In genomic region chr16:8928467-8928957, GRCh38 we compare ENCODE assay signal across 13 cellular contexts. TPM values are rescaled to one million over a fixed set of nuclear protein-coding genes. Genes with fewer than 3 reads are reported as not detected.
A peak's percentile ranks its signal among the peaks of the same experiment; 100 is the strongest.
DNase-seq lines count a peak whose midpoint lies in the region; ATAC-seq and TF ChIP-seq lines count a peak whose summit lies in the region.
"Had no signal": no experiment of that assay in that cellular context is flagged by ENCODE, and none has a peak within 500 bp of the region (broad histone marks: within the 10 kb centered on the region; RNA-seq: fewer than 3 reads in every experiment).

No MANE protein-coding gene starts in this region.

- POLR2A ChIA-PET in T-cell (lab: Charles Lee): no interaction called here

- no peak for TF ChIP-seq CTCF in ovary (IDR thresholded peaks at IDR 0.05)

- H4K20me1 ChIP-seq in BLaER1 treated with 17β-estradiol and CSF1 and Interleukin-3, amounts not matched to agents 10 nM and 100 nM: peaks cover 100% of the 10 kb centered on the region in 11 experiments

- H3K9ac ChIP-seq in BLaER1 treated with 17β-estradiol and CSF1 and Interleukin-3, amounts not matched to agents 10 nM and 100 nM: no peak overlapping the region

- H3K4me2 ChIP-seq in BLaER1 treated with 17β-estradiol and CSF1 and Interleukin-3, amounts not matched to agents 10 nM and 100 nM: peak overlapping the region; percentile 35 to 74 (median 59)

- H3K27ac ChIP-seq in BLaER1 treated with 17β-estradiol and CSF1 and Interleukin-3, amounts not matched to agents 10 nM and 100 nM: no peak overlapping the region
- no peak overlapping the region for H3K27ac ChIP-seq in ovary
- H3K27ac ChIP-seq: cardiac muscle cell had no signal

- ATAC-seq in HG02642 (IDR thresholded peaks at IDR 0.05; ENCODE audit: poor library complexity, unreplicated experiment) (peak; percentile 39), T-cell (replicated peaks in 1 of 4) (no peak), GM18870 (IDR thresholded peaks at IDR 0.05; ENCODE audit: unreplicated experiment) (no peak)
- ATAC-seq: PC-3 had no signal

- H3K9me3 Mint-ChIP-seq in activated T-helper 2 cell treated with anti-CD3 and anti-CD28 coated beads, Interferon-gamma antibody, Interleukin-2, Interleukin-4, amounts not matched to agents 10 μg/mL and 5 μg/mL and 100 μg/mL, durations not matched to agents 14 hours and 24 hours and 36 hours: no peaks in the 10 kb centered on the region
- no peaks in the 10 kb centered on the region for H3K9me3 Mint-ChIP-seq in T-cell

- no peak for TF ChIP-seq POLR2A in ovary (IDR thresholded peaks at IDR 0.05)

- no peak overlapping the region for H3K4me3 ChIP-seq in BLaER1 treated with 17β-estradiol and CSF1 and Interleukin-3, amounts not matched to agents 10 nM and 100 nM
- H3K4me3 ChIP-seq in ovary: no peak overlapping the region
- H3K4me3 ChIP-seq: cardiac muscle cell had no signal

- H3K4me3 Mint-ChIP-seq in activated T-helper 2 cell treated with anti-CD3 and anti-CD28 coated beads, Interferon-gamma antibody, Interleukin-2, Interleukin-4, amounts not matched to agents 10 μg/mL and 5 μg/mL and 100 μg/mL, durations not matched to agents 14 hours and 24 hours and 36 hours (ENCODE audit: low read depth): no peak overlapping the region
- no peak overlapping the region for H3K4me3 Mint-ChIP-seq in T-cell

- no peaks in the 10 kb centered on the region for H3K27me3 ChIP-seq in BLaER1 treated with 17β-estradiol and CSF1 and Interleukin-3, amounts not matched to agents 10 nM and 100 nM
- H3K27me3 ChIP-seq in ovary: no peaks in the 10 kb centered on the region
- H3K27me3 ChIP-seq: cardiac muscle cell had no signal

- peaks cover 46% of the 10 kb centered on the region for H3K36me3 Mint-ChIP-seq in activated T-helper 2 cell treated with anti-CD3 and anti-CD28 coated beads, Interferon-gamma antibody, Interleukin-2, Interleukin-4, amounts not matched to agents 10 μg/mL and 5 μg/mL and 100 μg/mL, durations not matched to agents 14 hours and 24 hours and 36 hours (ENCODE audit: low read depth)
- peaks cover 33% of the 10 kb centered on the region for H3K36me3 Mint-ChIP-seq in T-cell

- H3K27ac Mint-ChIP-seq in activated T-helper 2 cell treated with anti-CD3 and anti-CD28 coated beads, Interferon-gamma antibody, Interleukin-2, Interleukin-4, amounts not matched to agents 10 μg/mL and 5 μg/mL and 100 μg/mL, durations not matched to agents 14 hours and 24 hours and 36 hours: peak overlapping the region; percentile 49
- no peak overlapping the region for H3K27ac Mint-ChIP-seq in T-cell

- peaks cover 32% of the 10 kb centered on the region for H3K4me1 Mint-ChIP-seq in activated T-helper 2 cell treated with anti-CD3 and anti-CD28 coated beads, Interferon-gamma antibody, Interleukin-2, Interleukin-4, amounts not matched to agents 10 μg/mL and 5 μg/mL and 100 μg/mL, durations not matched to agents 14 hours and 24 hours and 36 hours (ENCODE audit: low read depth)
- H3K4me1 Mint-ChIP-seq in T-cell: peaks cover 41 to 66% (median 63%) of the 10 kb centered on the region in 3 donors

- intact Hi-C loops in activated T-helper 2 cell treated with anti-CD3 and anti-CD28 coated beads, Interferon-gamma antibody, Interleukin-2, Interleukin-4, amounts not matched to agents 10 μg/mL and 5 μg/mL and 100 μg/mL, durations not matched to agents 14 hours and 24 hours and 36 hours (cut with micrococcal nuclease): no loop called here
- intact Hi-C loops in ovary (cut with DNase I): no loop called here

- DNase-seq in activated T-helper 2 cell treated with anti-CD3 and anti-CD28 coated beads, Interferon-gamma antibody, Interleukin-2, Interleukin-4, amounts not matched to agents 10 μg/mL and 5 μg/mL and 100 μg/mL, durations not matched to agents 14 hours and 24 hours and 36 hours (ENCODE audit: low spot score): no peak
- peak in 3 of 5 donors; percentile 34 to 39 (median 36) for DNase-seq in ovary
- DNase-seq in T-cell: no peak
- no peak for DNase-seq in RPMI8226
- no peak for DNase-seq in COR-L47 (lab: John Stamatoyannopoulos, UW)
- DNase-seq: GOT3, PC-3 had no signal

- 67 to 74% (median 74%) methylated on average over 10 of the region's 10 CpGs for WGBS in ovary, 3 donors

- H3K9me3 ChIP-seq in BLaER1 treated with 17β-estradiol and CSF1 and Interleukin-3, amounts not matched to agents 10 nM and 100 nM (replicated peaks in 1 of 11): no peaks in the 10 kb centered on the region
- H3K9me3 ChIP-seq in ovary: no peaks in the 10 kb centered on the region

- H3K36me3 ChIP-seq in BLaER1 treated with 17β-estradiol and CSF1 and Interleukin-3, amounts not matched to agents 10 nM and 100 nM: peaks cover 63 to 72% (median 67%) of the 10 kb centered on the region in 11 experiments
- H3K36me3 ChIP-seq in ovary: no peaks in the 10 kb centered on the region

- CTCF ChIA-PET in T-cell (lab: Charles Lee): interaction anchor here in 1 of 2 donors (0.5 to 1.0 kb wide), 2 partner anchors 8 to 1400 kb away, joined by 3 to 6 read pairs; no protein-coding TSS in a partner anchor

- H3K4me1 ChIP-seq in BLaER1 treated with 17β-estradiol and CSF1 and Interleukin-3, amounts not matched to agents 10 nM and 100 nM: peaks cover 30 to 67% (median 42%) of the 10 kb centered on the region in 10 experiments
- H3K4me1 ChIP-seq in ovary (ENCODE audit: insufficient read depth): peaks cover 5% of the 10 kb centered on the region

- TF ChIP-seq EP300 in ovary (IDR thresholded peaks at IDR 0.05): no peak

- no peaks in the 10 kb centered on the region for H3K27me3 Mint-ChIP-seq in activated T-helper 2 cell treated with anti-CD3 and anti-CD28 coated beads, Interferon-gamma antibody, Interleukin-2, Interleukin-4, amounts not matched to agents 10 μg/mL and 5 μg/mL and 100 μg/mL, durations not matched to agents 14 hours and 24 hours and 36 hours (ENCODE audit: low read depth)
- H3K27me3 Mint-ChIP-seq in T-cell: no peaks in the 10 kb centered on the region

RNA-seq across cellular contexts. Expression of gene USP7, which starts 35.2 kb away (rescaled TPM):
- 164 and 176 TPM in 2 replicates for total RNA-seq in activated T-helper 2 cell treated with anti-CD3 and anti-CD28 coated beads, Interferon-gamma antibody, Interleukin-2, Interleukin-4, amounts not matched to agents 10 μg/mL and 5 μg/mL and 100 μg/mL, durations not matched to agents 14 hours and 24 hours and 36 hours
- 100 to 1,000 TPM in 2 of 7 donors, 10 to 100 TPM in 5; 73.8 to 104 (median 98.3) TPM for total RNA-seq in ovary
- 10 to 100 TPM; 28.1 to 86.3 TPM for polyA plus RNA-seq in ovary
- total RNA-seq in T-cell: 100 to 1,000 TPM; 159 to 261 (median 169) TPM

RNA-seq across cellular contexts. Expression of gene LITAFD, which starts 46.4 kb away (rescaled TPM):
- not detected in 2 replicates for total RNA-seq in activated T-helper 2 cell treated with anti-CD3 and anti-CD28 coated beads, Interferon-gamma antibody, Interleukin-2, Interleukin-4, amounts not matched to agents 10 μg/mL and 5 μg/mL and 100 μg/mL, durations not matched to agents 14 hours and 24 hours and 36 hours
- total RNA-seq in ovary (not detected), T-cell (not detected)
- polyA plus RNA-seq in ovary: not detected
- total RNA-seq: cardiac muscle cell, fibroblast of lung, lung microvascular endothelial cell, PC-3 had no signal
- polyA plus RNA-seq: fibroblast of lung had no signal

RNA-seq across cellular contexts. Expression of gene CARHSP1, which starts 59.7 kb away (rescaled TPM):
- total RNA-seq in activated T-helper 2 cell treated with anti-CD3 and anti-CD28 coated beads, Interferon-gamma antibody, Interleukin-2, Interleukin-4, amounts not matched to agents 10 μg/mL and 5 μg/mL and 100 μg/mL, durations not matched to agents 14 hours and 24 hours and 36 hours: 84.4 and 90.8 TPM in 2 replicates
- total RNA-seq in ovary (10 to 100 TPM; 65.0 to 94.3 (median 81.7) TPM), T-cell (10 to 100 TPM; 32.9 to 44.3 (median 41.8) TPM)
- polyA plus RNA-seq in ovary: 100 to 1,000 TPM in 1 of 2 donors, 10 to 100 TPM in 1; 53.2 to 102 TPM

Comparison
In these comparisons a context has a peak if more than half of its experiments do, and no peak if none do; other contexts are left out.
1. DNase-seq: peak in ovary (3 of 5); none in activated T-helper 2 cell treated with anti-CD3 and anti-CD28 coated beads, Interferon-gamma antibody, Interleukin-2, Interleukin-4, amounts not matched to agents 10 μg/mL and 5 μg/mL and 100 μg/mL, durations not matched to agents 14 hours and 24 hours and 36 hours (single experiment), T-cell (0 of 34), RPMI8226 (single experiment) and COR-L47 (single experiment).